Comparison of ENCODE assay signal across 1 cellular context in the genomic region with DNA sequence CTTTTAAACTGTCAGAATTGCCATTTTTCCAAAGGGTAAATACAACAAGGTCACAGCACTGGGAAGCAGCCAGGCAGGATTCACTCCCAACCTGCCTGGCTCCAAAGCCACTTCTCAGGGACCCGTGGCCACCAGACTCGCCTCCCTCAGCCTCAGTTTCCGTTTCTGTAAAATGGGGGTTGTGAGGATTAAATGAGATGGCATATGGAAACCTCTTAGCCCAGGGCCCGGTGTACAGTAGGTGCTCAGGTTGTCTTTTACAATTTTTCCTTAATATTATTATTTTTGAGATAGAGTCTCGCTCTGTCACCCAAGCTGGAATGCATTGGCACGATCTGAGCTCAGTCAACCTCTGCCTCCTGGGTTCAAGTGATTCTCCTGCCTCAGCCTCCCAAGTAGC.
TF ChIP-seq lines count a peak whose summit lies in the region.

No MANE protein-coding gene starts in this region.

TF ChIP-seq in HepG2, 621 proteins besides CTCF, POLR2A, EP300 and RAD21:
- TF ChIP-seq ZNF558 (CRISPR knock-in tag; IDR thresholded peaks at IDR 0.05; ENCODE audit: borderline replicate concordance) (no peak), KLF15 (CRISPR knock-in tag; IDR thresholded peaks at IDR 0.05; ENCODE audit: borderline replicate concordance) (no peak), ZNF629 (CRISPR knock-in tag; conservative IDR thresholded peaks at IDR 0.05) (0 out of 2 replicates have a peak, but pooled peaks have one; percentile 6)
